In the genomic region with DNA sequence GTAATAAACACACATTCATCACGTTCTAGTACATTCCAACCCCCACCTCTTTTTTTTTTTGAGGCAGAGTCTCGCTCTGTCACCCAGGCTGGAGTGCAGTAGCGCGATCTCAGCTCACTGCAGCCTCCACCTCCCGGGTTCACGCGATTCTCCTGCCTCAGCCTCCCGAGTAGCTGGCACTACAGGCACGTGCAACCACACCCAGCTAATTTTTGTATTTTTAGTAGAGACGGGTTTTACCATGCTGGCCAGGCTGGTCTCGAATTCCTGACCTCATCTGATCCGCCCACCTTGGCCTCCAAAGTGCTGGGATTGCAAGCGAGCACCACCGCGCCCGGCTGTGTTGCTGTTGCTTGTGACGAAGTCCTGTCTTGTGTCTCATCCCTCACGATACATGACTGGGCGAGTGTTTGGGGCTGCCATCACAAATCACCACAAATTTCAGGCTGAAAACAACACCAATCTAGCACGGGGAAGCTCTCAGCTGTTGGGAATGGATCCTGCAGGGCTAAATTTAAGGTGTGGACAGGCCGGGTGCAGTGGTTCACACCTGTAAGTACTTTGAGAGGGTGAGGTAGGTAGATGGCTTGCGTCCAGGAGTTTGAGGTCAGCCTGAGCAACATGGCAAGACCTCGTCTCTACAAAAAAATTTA, we compare ENCODE assay signal across 10 cellular contexts. TPM values are rescaled to one million over a fixed set of nuclear protein-coding genes. Genes with fewer than 3 reads are reported as not detected.
DNase-seq lines count a peak whose midpoint lies in the region; ATAC-seq and TF ChIP-seq lines count a peak whose summit lies in the region.
"Had no signal": no experiment of that assay in that cellular context is flagged by ENCODE, and none has a peak within 500 bp of the region (broad histone marks: within the 10 kb centered on the region; RNA-seq: fewer than 3 reads in every experiment).

No MANE protein-coding gene starts in this region.

- H3K4me1 ChIP-seq in foreskin keratinocyte: no peaks in the 10 kb centered on the region
- peaks cover 0 to 48% (median 17%) of the 10 kb centered on the region in 4 donors for H3K4me1 ChIP-seq in tibial nerve

- WGBS in tibial nerve, 2 donors: 75 to 76% methylated on average over 23 of the region's 23 CpGs

- DNase-seq in activated naive CD4-positive, alpha-beta T cell treated with anti-CD3 and anti-CD28 coated beads for 36 hours: no peak
- DNase-seq in activated naive CD4-positive, alpha-beta T cell (lab: John Stamatoyannopoulos, UW): no peak
- DNase-seq in activated CD4-positive, alpha-beta memory T cell treated with anti-CD3 and anti-CD28 coated beads, Interleukin-2, amount 10 ng/mL, durations not matched to agents 7 days and 5 days: no peak
- peak; percentile 66 to 82 for DNase-seq in foreskin keratinocyte
- DNase-seq in tibial nerve (ENCODE audit: low spot score in 2 of 2): no peak
- DNase-seq in activated gamma-delta T cell (lab: John Stamatoyannopoulos, UW): no peak
- DNase-seq: mesenchymal stem cell, NCI-H1694 had no signal

- H3K27ac ChIP-seq in foreskin keratinocyte: no peak overlapping the region
- H3K27ac ChIP-seq in tibial nerve: peak overlapping the region in 3 of 4 donors; percentile 48 to 71 (median 50)

- TF ChIP-seq POLR2A in tibial nerve (IDR thresholded peaks at IDR 0.05): no peak

- CTCF ChIA-PET in activated naive CD4-positive, alpha-beta T cell treated with anti-CD3 and anti-CD28 coated beads for 36 hours (lab: Charles Lee): interaction anchor here (0.7 to 1.5 kb wide), 3 partner anchors 10 to 138 kb away, joined by 3 to 7 read pairs (median 3); no protein-coding TSS in a partner anchor
- CTCF ChIA-PET in activated CD4-positive, alpha-beta memory T cell treated with anti-CD3 and anti-CD28 coated beads, Interleukin-2, amount 10 ng/mL, durations not matched to agents 7 days and 5 days (lab: Charles Lee): interaction anchor here (0.6 to 0.7 kb wide), 2 partner anchors 28 to 61 kb away, joined by 3 to 5 read pairs; no protein-coding TSS in a partner anchor

- POLR2A ChIA-PET in activated CD4-positive, alpha-beta memory T cell treated with anti-CD3 and anti-CD28 coated beads, Interleukin-2, amount 10 ng/mL, durations not matched to agents 7 days and 5 days (lab: Charles Lee): no interaction called here

- H3K4me1 Mint-ChIP-seq in activated naive CD4-positive, alpha-beta T cell treated with anti-CD3 and anti-CD28 coated beads for 36 hours (ENCODE audit: low read depth): peaks cover 40% of the 10 kb centered on the region
- H3K4me1 Mint-ChIP-seq in activated CD4-positive, alpha-beta memory T cell treated with anti-CD3 and anti-CD28 coated beads, Interleukin-2, amount 10 ng/mL, durations not matched to agents 7 days and 5 days: peaks cover 43% of the 10 kb centered on the region

- H3K4me3 Mint-ChIP-seq in activated naive CD4-positive, alpha-beta T cell treated with anti-CD3 and anti-CD28 coated beads for 36 hours: peak overlapping the region; percentile 64
- H3K4me3 Mint-ChIP-seq in activated CD4-positive, alpha-beta memory T cell treated with anti-CD3 and anti-CD28 coated beads, Interleukin-2, amount 10 ng/mL, durations not matched to agents 7 days and 5 days: peak overlapping the region; percentile 61

- ATAC-seq in foreskin keratinocyte: no peak
- ATAC-seq in HG02610 (IDR thresholded peaks at IDR 0.05; ENCODE audit: unreplicated experiment): no peak
- no peak for ATAC-seq in HG02870 (IDR thresholded peaks at IDR 0.05; ENCODE audit: unreplicated experiment)

- H3K27me3 ChIP-seq in foreskin keratinocyte (no peaks in the 10 kb centered on the region), tibial nerve (no peaks in the 10 kb centered on the region)

- no peaks in the 10 kb centered on the region for H3K9me3 Mint-ChIP-seq in activated naive CD4-positive, alpha-beta T cell treated with anti-CD3 and anti-CD28 coated beads for 36 hours
- no peaks in the 10 kb centered on the region for H3K9me3 Mint-ChIP-seq in activated CD4-positive, alpha-beta memory T cell treated with anti-CD3 and anti-CD28 coated beads, Interleukin-2, amount 10 ng/mL, durations not matched to agents 7 days and 5 days

- TF ChIP-seq CTCF in foreskin keratinocyte (conservative IDR thresholded peaks at IDR 0.05) (no peak), tibial nerve (IDR thresholded peaks at IDR 0.05) (no peak)

- H3K4me3 ChIP-seq in tibial nerve: no peak overlapping the region

- no peak for TF ChIP-seq EP300 in tibial nerve (IDR thresholded peaks at IDR 0.05)

- peak overlapping the region; percentile 98 for H3K27ac Mint-ChIP-seq in activated naive CD4-positive, alpha-beta T cell treated with anti-CD3 and anti-CD28 coated beads for 36 hours
- H3K27ac Mint-ChIP-seq in activated CD4-positive, alpha-beta memory T cell treated with anti-CD3 and anti-CD28 coated beads, Interleukin-2, amount 10 ng/mL, durations not matched to agents 7 days and 5 days: peak overlapping the region; percentile 95

- intact Hi-C loops in activated naive CD4-positive, alpha-beta T cell treated with anti-CD3 and anti-CD28 coated beads for 36 hours (cut with micrococcal nuclease): loop anchor here (5.0 kb wide), 1 partner anchor 63 kb away; a partner anchor contains a TSS

- peaks cover 69% of the 10 kb centered on the region for H3K36me3 Mint-ChIP-seq in activated naive CD4-positive, alpha-beta T cell treated with anti-CD3 and anti-CD28 coated beads for 36 hours (ENCODE audit: low read depth)
- H3K36me3 Mint-ChIP-seq in activated CD4-positive, alpha-beta memory T cell treated with anti-CD3 and anti-CD28 coated beads, Interleukin-2, amount 10 ng/mL, durations not matched to agents 7 days and 5 days (ENCODE audit: low read depth): peaks cover 92% of the 10 kb centered on the region

- H3K27me3 Mint-ChIP-seq in activated naive CD4-positive, alpha-beta T cell treated with anti-CD3 and anti-CD28 coated beads for 36 hours (ENCODE audit: low read depth): no peaks in the 10 kb centered on the region
- no peaks in the 10 kb centered on the region for H3K27me3 Mint-ChIP-seq in activated CD4-positive, alpha-beta memory T cell treated with anti-CD3 and anti-CD28 coated beads, Interleukin-2, amount 10 ng/mL, durations not matched to agents 7 days and 5 days

- H3K36me3 ChIP-seq in tibial nerve: peaks cover 2 to 93% (median 27%) of the 10 kb centered on the region in 3 donors

- no peaks in the 10 kb centered on the region for H3K9me3 ChIP-seq in tibial nerve

RNA-seq across cellular contexts. Expression of a gene that starts 15.7 kb away (rescaled TPM):
- 10 to 100 TPM; 43.7 to 44.1 TPM for total RNA-seq in activated naive CD4-positive, alpha-beta T cell treated with anti-CD3 and anti-CD28 coated beads for 36 hours
- total RNA-seq in activated CD4-positive, alpha-beta memory T cell treated with anti-CD3 and anti-CD28 coated beads, Interleukin-2, amount 10 ng/mL, durations not matched to agents 7 days and 5 days: 100 to 1,000 TPM; 242 to 251 TPM
- 30.1 and 32.9 TPM in 2 replicates for total RNA-seq in foreskin keratinocyte
- polyA plus RNA-seq in foreskin keratinocyte: 36.0 and 37.8 TPM in 2 replicates
- total RNA-seq in tibial nerve: 10 to 100 TPM; 31.7 to 70.8 (median 35.2) TPM

RNA-seq across cellular contexts. Expression of a gene that starts 16.3 kb away (rescaled TPM):
- total RNA-seq in activated naive CD4-positive, alpha-beta T cell treated with anti-CD3 and anti-CD28 coated beads for 36 hours: 10 to 100 TPM; 13.1 to 14.2 TPM
- 10 to 100 TPM; 10.3 to 10.5 TPM for total RNA-seq in activated CD4-positive, alpha-beta memory T cell treated with anti-CD3 and anti-CD28 coated beads, Interleukin-2, amount 10 ng/mL, durations not matched to agents 7 days and 5 days
- 2.0 and 3.1 TPM in 2 replicates for total RNA-seq in foreskin keratinocyte
- polyA plus RNA-seq in foreskin keratinocyte: 3.8 and 4.4 TPM in 2 replicates
- total RNA-seq in tibial nerve: 10 to 100 TPM; 28.6 to 46.3 (median 33.2) TPM

RNA-seq across cellular contexts. Expression of a gene that starts 29.4 kb away (rescaled TPM):
- total RNA-seq in activated naive CD4-positive, alpha-beta T cell treated with anti-CD3 and anti-CD28 coated beads for 36 hours: 100 to 1,000 TPM; 155 to 157 TPM
- 100 to 1,000 TPM; 239 to 253 TPM for total RNA-seq in activated CD4-positive, alpha-beta memory T cell treated with anti-CD3 and anti-CD28 coated beads, Interleukin-2, amount 10 ng/mL, durations not matched to agents 7 days and 5 days
- total RNA-seq in foreskin keratinocyte (65.6 and 69.4 TPM in 2 replicates), tibial nerve (100 to 1,000 TPM; 126 to 265 (median 152) TPM)
- 45.3 and 58.3 TPM in 2 replicates for polyA plus RNA-seq in foreskin keratinocyte

Comparison
In these comparisons a context has a peak if more than half of its experiments do, and no peak if none do; other contexts are left out.
1. DNase-seq: peak in foreskin keratinocyte (2 of 2); none in activated naive CD4-positive, alpha-beta T cell treated with anti-CD3 and anti-CD28 coated beads for 36 hours (single experiment), activated naive CD4-positive, alpha-beta T cell (0 of 4), activated CD4-positive, alpha-beta memory T cell treated with anti-CD3 and anti-CD28 coated beads, Interleukin-2, amount 10 ng/mL, durations not matched to agents 7 days and 5 days (single experiment), tibial nerve (0 of 2) and activated gamma-delta T cell (single experiment).